Comparison of ENCODE assay signal across 8 cellular contexts in the genomic region with DNA sequence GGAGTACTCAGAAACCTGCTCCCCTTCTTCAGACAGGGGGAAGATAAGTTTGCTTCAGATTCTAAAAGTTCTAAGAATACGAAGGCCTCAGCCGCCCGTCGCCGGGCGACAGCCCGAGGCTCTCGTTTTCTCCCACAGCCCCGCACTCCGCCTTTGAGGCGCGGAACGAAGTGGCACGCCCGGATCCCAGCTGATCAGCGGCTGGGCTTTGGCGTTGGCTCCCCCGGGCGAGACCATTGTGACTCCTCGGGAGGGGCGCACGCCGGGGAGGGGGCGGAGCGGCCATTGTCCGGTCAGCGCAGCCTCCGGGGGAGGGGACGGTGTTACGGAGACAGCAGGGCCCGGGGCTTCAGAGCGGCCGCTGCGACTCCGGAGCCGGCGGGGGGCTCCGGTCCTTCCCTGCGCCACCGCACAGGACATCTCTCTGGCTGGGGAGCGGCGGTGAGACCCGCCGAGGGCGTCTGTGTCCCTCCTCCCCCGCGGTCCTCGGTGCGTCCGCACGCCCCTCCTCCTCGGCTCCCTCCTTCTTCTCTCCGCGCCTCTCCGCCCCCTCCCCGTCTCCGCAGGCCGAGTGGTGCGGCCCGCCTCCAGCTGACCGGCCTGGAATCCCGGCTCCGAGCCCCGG. TPM values are rescaled to one million over a fixed set of nuclear protein-coding genes. Genes with fewer than 3 reads are reported as not detected.
A peak's percentile ranks its signal among the peaks of the same experiment; 100 is the strongest.
DNase-seq lines count a peak whose midpoint lies in the region; ATAC-seq and TF ChIP-seq lines count a peak whose summit lies in the region.

A gene with protein sequence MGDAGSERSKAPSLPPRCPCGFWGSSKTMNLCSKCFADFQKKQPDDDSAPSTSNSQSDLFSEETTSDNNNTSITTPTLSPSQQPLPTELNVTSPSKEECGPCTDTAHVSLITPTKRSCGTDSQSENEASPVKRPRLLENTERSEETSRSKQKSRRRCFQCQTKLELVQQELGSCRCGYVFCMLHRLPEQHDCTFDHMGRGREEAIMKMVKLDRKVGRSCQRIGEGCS (plus strand): TSS at position 551 of the 625 bp plus-strand sequence. CDS start 219 bp downstream, outside the sequence.

- TF ChIP-seq CTCF in hepatocyte (IDR thresholded peaks at IDR 0.05; ENCODE audit: poor library complexity): no peak

- ATAC-seq in GM18511 (IDR thresholded peaks at IDR 0.05; ENCODE audit: unreplicated experiment): peak; percentile 84
- peak; percentile 69 for ATAC-seq in HG03039 (IDR thresholded peaks at IDR 0.05; ENCODE audit: unreplicated experiment)
- ATAC-seq in aorta (ENCODE audit: low FRiP score): peak; percentile 99

- H3K36me3 ChIP-seq in hepatocyte (replicated peaks; ENCODE audit: insufficient read depth, low read depth) (no peaks in the 10 kb centered on the region), aorta (ENCODE audit: control insufficient read depth in 1 of 2, insufficient read depth in 2 of 2, low read length in 1 of 2) (no peaks in the 10 kb centered on the region)

- 1% methylated on average over 27 of the region's 64 CpGs for WGBS in hepatocyte (ENCODE audit: low lambda C conversion rate, missing lambda C conversion rate)
- WGBS in aorta, 2 donors: 0 to 1% methylated on average over 43 to 64 of the region's 64 CpGs

- H3K27ac ChIP-seq in hepatocyte: peak within 1 kb of the TSS; percentile 95
- peak within 1 kb of the TSS; percentile 85 to 92 for H3K27ac ChIP-seq in aorta (ENCODE audit: low read depth in 1 of 2, low read length in 2 of 2)

- peak; percentile 95 for DNase-seq in NCI-H2081 (lab: John Stamatoyannopoulos, UW)
- peak; percentile 96 for DNase-seq in T1000 (lab: John Stamatoyannopoulos, UW)
- DNase-seq in astrocyte of the hippocampus (ENCODE audit: low read depth, low spot score): peak; percentile 99
- DNase-seq in hepatocyte (ENCODE audit: low spot score): peak; percentile 97
- DNase-seq in renal cortical epithelial cell (ENCODE audit: low read depth): peak; percentile 78
- DNase-seq in aorta: peak; percentile 98 to 99

- intact Hi-C loops in aorta (cut with DNase I): no loop called here

- H3K4me1 ChIP-seq in hepatocyte (ENCODE audit: insufficient read depth) (peaks cover 33% of the 10 kb centered on the region), aorta (ENCODE audit: control insufficient read depth in 1 of 2, insufficient read depth in 2 of 2, low read length in 2 of 2) (peaks cover 4 to 16% of the 10 kb centered on the region in 2 donors)

- H2AFZ ChIP-seq in hepatocyte: peak within 1 kb of the TSS; percentile 73

- H3K27me3 ChIP-seq in hepatocyte: no peaks in the 10 kb centered on the region
- no peaks in the 10 kb centered on the region for H3K27me3 ChIP-seq in aorta (ENCODE audit: control insufficient read depth in 1 of 2, insufficient read depth in 2 of 2, low read length in 1 of 2)

- peak within 1 kb of the TSS; percentile 85 for H3K4me2 ChIP-seq in hepatocyte

- H3K9me3 ChIP-seq in hepatocyte (ENCODE audit: low read depth) (no peaks in the 10 kb centered on the region), aorta (ENCODE audit: control insufficient read depth, low read length) (no peaks in the 10 kb centered on the region)

- peaks cover 39% of the 10 kb centered on the region for H4K20me1 ChIP-seq in hepatocyte (ENCODE audit: insufficient read depth, poor library complexity, severe bottlenecking)

- H3K79me2 ChIP-seq in hepatocyte: peaks cover 52% of the 10 kb centered on the region

- H3K9me2 ChIP-seq in hepatocyte (replicated peaks; ENCODE audit: insufficient read depth): no peaks in the 10 kb centered on the region

- peak within 1 kb of the TSS; percentile 66 for H3K4me3 ChIP-seq in hepatocyte
- H3K4me3 ChIP-seq in aorta (ENCODE audit: low read length in 2 of 2): peak within 1 kb of the TSS; percentile 96 to 99

RNA-seq across cellular contexts. Expression of the gene that starts here (rescaled TPM):
- total RNA-seq in hepatocyte (35.8 and 36.5 TPM in 2 replicates), renal cortical epithelial cell (16.0 and 62.2 TPM in 2 replicates), aorta (10 to 100 TPM; 83.6 to 86.0 TPM)
- polyA plus RNA-seq in hepatocyte (50.0 and 51.1 TPM in 2 replicates), aorta (10 to 100 TPM; 29.6 to 46.6 TPM)

Comparison
In these comparisons a context has a peak if more than half of its experiments do, and no peak if none do; other contexts are left out.
1. Peak in every context shown above with its lines: DNase-seq, ATAC-seq, H3K4me3 ChIP-seq and H3K27ac ChIP-seq.